Comparison of ENCODE assay signal across 10 cellular contexts in the genomic region with DNA sequence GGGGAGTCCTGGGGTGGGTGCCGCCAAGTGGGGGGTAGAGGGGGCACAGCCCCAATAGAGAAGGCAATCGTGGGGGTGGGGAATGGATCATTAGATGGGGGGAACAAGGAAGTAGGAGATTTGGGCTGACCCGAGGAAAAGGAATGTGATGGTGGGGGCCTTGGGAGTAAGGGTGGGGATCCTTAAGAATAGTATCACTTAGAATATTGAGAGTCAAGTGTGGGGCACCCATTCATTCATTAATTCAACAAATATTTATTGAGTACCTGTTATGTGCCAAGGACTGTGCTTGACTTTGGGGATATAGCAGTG. TPM values are rescaled to one million over a fixed set of nuclear protein-coding genes. Genes with fewer than 3 reads are reported as not detected.
A peak's percentile ranks its signal among the peaks of the same experiment; 100 is the strongest.
DNase-seq lines count a peak whose midpoint lies in the region; FAIRE-seq and TF ChIP-seq lines count a peak whose summit lies in the region.
"Had no signal": no experiment of that assay in that cellular context is flagged by ENCODE, and none has a peak within 500 bp of the region (broad histone marks: within the 10 kb centered on the region; RNA-seq: fewer than 3 reads in every experiment).

No MANE protein-coding gene starts in this region.

- H3K9ac ChIP-seq in kidney (ENCODE audit: low read length in 2 of 2) (peak overlapping the region; percentile 80 to 87), subcutaneous abdominal adipose tissue (ENCODE audit: low read length in 5 of 5) (peak overlapping the region in 4 of 5 donors; percentile 27 to 94 (median 90))

- no peaks in the 10 kb centered on the region for H3K9me3 Mint-ChIP-seq in T-helper 1 cell treated with Interleukin-12 subunit alpha and Interleukin-12 subunit beta and Interleukin-4 antibody, amounts not matched to agents 30 μg/mL and 1 μg/mL, for 36 hours
- H3K9me3 Mint-ChIP-seq in activated naive CD8-positive, alpha-beta T cell treated with anti-CD3 and anti-CD28 coated beads for 36 hours, result no peaks in the 10 kb centered on the region

- H3K27me3 ChIP-seq in subcutaneous abdominal adipose tissue (ENCODE audit: control insufficient read depth in 5 of 5, insufficient read depth in 4 of 5, low read length in 5 of 5), result no peaks in the 10 kb centered on the region

- H3K36me3 Mint-ChIP-seq in T-helper 1 cell treated with Interleukin-12 subunit alpha and Interleukin-12 subunit beta and Interleukin-4 antibody, amounts not matched to agents 30 μg/mL and 1 μg/mL, for 36 hours (ENCODE audit: low read depth), result peaks cover 21% of the 10 kb centered on the region
- peaks cover 39% of the 10 kb centered on the region for H3K36me3 Mint-ChIP-seq in activated naive CD8-positive, alpha-beta T cell treated with anti-CD3 and anti-CD28 coated beads for 36 hours

- CTCF ChIA-PET in GM10248 (lab: Yijun Ruan, JAX), result interaction anchor here (0.7 to 2.7 kb wide), 7 partner anchors 10 to 176 kb away, joined by 3 to 31 read pairs (median 3); no protein-coding TSS in a partner anchor

- H3K27ac ChIP-seq in kidney (ENCODE audit: low read depth in 2 of 2, low read length in 2 of 2) (peak overlapping the region in 1 of 2 donors; percentile 77), subcutaneous abdominal adipose tissue (ENCODE audit: low read depth, low read length) (peak overlapping the region; percentile 72)

- TF ChIP-seq CTCF in kidney (IDR thresholded peaks at IDR 0.05; ENCODE audit: borderline replicate concordance, extremely low read depth, insufficient read depth) (no peak), GM10248 (IDR thresholded peaks at IDR 0.05; ENCODE audit: control extremely low read depth, extremely low read depth, low read depth, missing control alignments) (no peak)

- no peak for FAIRE-seq in kidney (lab: Jason Lieb, UNC)
- FAIRE-seq: A204.1 had no signal

- peak overlapping the region; percentile 89 for H3K27ac Mint-ChIP-seq in T-helper 1 cell treated with Interleukin-12 subunit alpha and Interleukin-12 subunit beta and Interleukin-4 antibody, amounts not matched to agents 30 μg/mL and 1 μg/mL, for 36 hours
- peak overlapping the region; percentile 93 for H3K27ac Mint-ChIP-seq in activated naive CD8-positive, alpha-beta T cell treated with anti-CD3 and anti-CD28 coated beads for 36 hours

- H3K9me3 ChIP-seq in kidney (ENCODE audit: control insufficient read depth in 1 of 2, low read length in 2 of 2), result no peaks in the 10 kb centered on the region
- no peaks in the 10 kb centered on the region for H3K9me3 ChIP-seq in subcutaneous abdominal adipose tissue (ENCODE audit: control insufficient read depth in 5 of 5, low read length in 5 of 5)

- H3K4me3 Mint-ChIP-seq in T-helper 1 cell treated with Interleukin-12 subunit alpha and Interleukin-12 subunit beta and Interleukin-4 antibody, amounts not matched to agents 30 μg/mL and 1 μg/mL, for 36 hours, result peak overlapping the region; percentile 88
- peak overlapping the region; percentile 94 for H3K4me3 Mint-ChIP-seq in activated naive CD8-positive, alpha-beta T cell treated with anti-CD3 and anti-CD28 coated beads for 36 hours

- peaks cover 46% of the 10 kb centered on the region for H3K4me1 Mint-ChIP-seq in T-helper 1 cell treated with Interleukin-12 subunit alpha and Interleukin-12 subunit beta and Interleukin-4 antibody, amounts not matched to agents 30 μg/mL and 1 μg/mL, for 36 hours (ENCODE audit: low read depth)
- peaks cover 38% of the 10 kb centered on the region for H3K4me1 Mint-ChIP-seq in activated naive CD8-positive, alpha-beta T cell treated with anti-CD3 and anti-CD28 coated beads for 36 hours

- H3K27me3 Mint-ChIP-seq in T-helper 1 cell treated with Interleukin-12 subunit alpha and Interleukin-12 subunit beta and Interleukin-4 antibody, amounts not matched to agents 30 μg/mL and 1 μg/mL, for 36 hours (ENCODE audit: low read depth), result peaks cover 11% of the 10 kb centered on the region
- H3K27me3 Mint-ChIP-seq in activated naive CD8-positive, alpha-beta T cell treated with anti-CD3 and anti-CD28 coated beads for 36 hours, result peaks cover 5% of the 10 kb centered on the region

- POLR2A ChIA-PET in GM10248 (lab: Yijun Ruan, JAX), result interaction anchor here (0.6 to 0.9 kb wide), 3 partner anchors 14 to 1397 kb away, joined by 3 to 4 read pairs (median 3); no protein-coding TSS in a partner anchor

- H3K4me1 ChIP-seq in kidney (ENCODE audit: control insufficient read depth in 1 of 2, insufficient read depth in 1 of 2, low read depth in 1 of 2, low read length in 2 of 2) (peaks cover 19 to 35% of the 10 kb centered on the region in 2 donors), subcutaneous abdominal adipose tissue (ENCODE audit: control insufficient read depth in 5 of 5, insufficient read depth in 5 of 5, low read length in 5 of 5) (peaks cover 10 to 54% (median 49%) of the 10 kb centered on the region in 5 donors)

- intact Hi-C loops in kidney (cut with DNase I), result no loop called here

- DNase-seq in T-helper 1 cell, result no peak
- DNase-seq in activated naive CD8-positive, alpha-beta T cell treated with anti-CD3 and anti-CD28 coated beads for 36 hours, result no peak
- DNase-seq in kidney, result no peak
- DNase-seq in GM10248 (ENCODE audit: extremely low spot score), result no peak
- no peak for DNase-seq in NCI-H446 (lab: John Stamatoyannopoulos, UW)
- DNase-seq in SIG-M5 treated with dmso at 0.1 percent for 504 hours (lab: John Stamatoyannopoulos, UW; ENCODE audit: unreplicated experiment), result no peak

- H3K36me3 ChIP-seq in kidney (ENCODE audit: control insufficient read depth in 1 of 2, insufficient read depth in 2 of 2, low read length in 2 of 2) (no peaks in the 10 kb centered on the region), subcutaneous abdominal adipose tissue (ENCODE audit: control insufficient read depth in 5 of 5, insufficient read depth in 5 of 5, low read length in 5 of 5) (no peaks in the 10 kb centered on the region)

- H3K4me3 ChIP-seq in kidney (ENCODE audit: low read length in 2 of 2) (peak overlapping the region; percentile 82 to 94), subcutaneous abdominal adipose tissue (ENCODE audit: low read depth in 1 of 5, low read length in 5 of 5) (peak overlapping the region; percentile 84 to 97 (median 95))

RNA-seq across cellular contexts. Expression of a gene that starts 0.6 kb away (rescaled TPM):
- 100 to 1,000 TPM; 123 to 132 TPM for total RNA-seq in activated naive CD8-positive, alpha-beta T cell treated with anti-CD3 and anti-CD28 coated beads for 36 hours
- total RNA-seq in kidney, result 63.7 TPM
- 54.3 TPM for polyA plus RNA-seq in kidney (ENCODE audit: insufficient read depth, low read depth, low replicate concordance)

RNA-seq across cellular contexts. Expression of a gene that starts 50.7 kb away (rescaled TPM):
- not detected for total RNA-seq in activated naive CD8-positive, alpha-beta T cell treated with anti-CD3 and anti-CD28 coated beads for 36 hours
- total RNA-seq in kidney, result 40.4 TPM
- 3.3 TPM for polyA plus RNA-seq in kidney (ENCODE audit: insufficient read depth, low read depth, low replicate concordance)
- total RNA-seq: activated CD8-positive, alpha-beta memory T cell treated with anti-CD3 and anti-CD28 coated beads for 36 hours had no signal

Comparison
In these comparisons a context has a peak if more than half of its experiments do, and no peak if none do; other contexts are left out.
1. RNA of a gene that starts 50.7 kb away (total RNA-seq): 40.4 TPM in kidney (single experiment); not detected in activated naive CD8-positive, alpha-beta T cell treated with anti-CD3 and anti-CD28 coated beads for 36 hours; every median in the first group is over 10 times any median in the second.